ENCODE assay signal across 24 cellular contexts in genomic region chr13:110627351-110627750, GRCh38. TPM values are rescaled to one million over a fixed set of nuclear protein-coding genes. Genes with fewer than 3 reads are reported as not detected.
A peak's percentile ranks its signal among the peaks of the same experiment; 100 is the strongest.
DNase-seq lines count a peak whose midpoint lies in the region; ATAC-seq, FAIRE-seq and TF ChIP-seq lines count a peak whose summit lies in the region.
"Had no signal": no experiment of that assay in that cellular context is flagged by ENCODE, and none has a peak within 500 bp of the region (broad histone marks: within the 10 kb centered on the region; RNA-seq: fewer than 3 reads in every experiment).

No MANE protein-coding gene starts in this region.

- peaks cover 15% of the 10 kb centered on the region for H3K4me1 ChIP-seq in astrocyte (ENCODE audit: insufficient read depth, low read length)
- H3K4me1 ChIP-seq in stomach smooth muscle (ENCODE audit: control insufficient read depth, insufficient read depth, low read length) = peaks cover 66% of the 10 kb centered on the region

- ATAC-seq in HG03159 (IDR thresholded peaks at IDR 0.05; ENCODE audit: unreplicated experiment) = no peak
- ATAC-seq in GM18498 (IDR thresholded peaks at IDR 0.05; ENCODE audit: unreplicated experiment) = no peak
- ATAC-seq: activated CD4-positive, alpha-beta T cell treated with anti-CD3 and anti-CD28 coated beads for 36 hours; activated CD8-positive, alpha-beta T cell treated with anti-CD3 and anti-CD28 coated beads for 36 hours; stimulated activated memory B cell treated with anti-CD40 and anti-IgM and Interleukin-4, amounts not matched to agents 10 μg/mL and 1 μg/mL and 100 μg/mL, for 72 hours had no signal

- H3K36me3 ChIP-seq in astrocyte (ENCODE audit: insufficient read depth, low read length) = peaks cover 3% of the 10 kb centered on the region
- peaks cover 18 to 34% of the 10 kb centered on the region in 2 donors for H3K36me3 ChIP-seq in stomach smooth muscle (ENCODE audit: control insufficient read depth in 2 of 2, insufficient read depth in 2 of 2, low read length in 2 of 2)

- peak overlapping the region; percentile 16 for H3K27ac Mint-ChIP-seq in T-helper 1 cell treated with Interleukin-12 subunit alpha and Interleukin-12 subunit beta and Interleukin-4 antibody, amounts not matched to agents 30 μg/mL and 1 μg/mL, for 36 hours
- H3K27ac Mint-ChIP-seq in astrocyte (ENCODE audit: unreplicated experiment) = no peak overlapping the region
- H3K27ac Mint-ChIP-seq: activated CD4-positive, alpha-beta T cell treated with anti-CD3 and anti-CD28 coated beads for 36 hours; activated naive CD4-positive, alpha-beta T cell treated with anti-CD3 and anti-CD28 coated beads, Interleukin-2, amount 10 ng/mL, durations not matched to agents 7 days and 5 days; natural killer cell treated with Interleukin-12 subunit alpha and Interleukin-12 subunit beta and Interleukin-15 and Interleukin-18, amount 100 ng/mL, for 72 hours; stimulated activated memory B cell treated with anti-CD40 and anti-IgM and Interleukin-4, amounts not matched to agents 10 μg/mL and 1 μg/mL and 100 μg/mL, for 72 hours had no signal

- H3K79me2 ChIP-seq in astrocyte (ENCODE audit: insufficient read depth, low read length) = peaks cover 93% of the 10 kb centered on the region

- H3K9me3 ChIP-seq in astrocyte (ENCODE audit: insufficient read depth, low read depth, low read length) = no peaks in the 10 kb centered on the region
- H3K9me3 ChIP-seq in stomach smooth muscle (ENCODE audit: control insufficient read depth in 2 of 2, low read length in 2 of 2) = no peaks in the 10 kb centered on the region

- no peak overlapping the region for H3K4me3 Mint-ChIP-seq in T-helper 1 cell treated with Interleukin-12 subunit alpha and Interleukin-12 subunit beta and Interleukin-4 antibody, amounts not matched to agents 30 μg/mL and 1 μg/mL, for 36 hours
- H3K4me3 Mint-ChIP-seq in astrocyte (ENCODE audit: unreplicated experiment) = no peak overlapping the region
- H3K4me3 Mint-ChIP-seq: activated CD4-positive, alpha-beta T cell treated with anti-CD3 and anti-CD28 coated beads for 36 hours; activated CD8-positive, alpha-beta T cell treated with anti-CD3 and anti-CD28 coated beads for 36 hours; activated naive CD4-positive, alpha-beta T cell treated with anti-CD3 and anti-CD28 coated beads, Interleukin-2, amount 10 ng/mL, durations not matched to agents 7 days and 5 days; natural killer cell treated with Interleukin-12 subunit alpha and Interleukin-12 subunit beta and Interleukin-15 and Interleukin-18, amount 100 ng/mL, for 72 hours; stimulated activated memory B cell treated with anti-CD40 and anti-IgM and Interleukin-4, amounts not matched to agents 10 μg/mL and 1 μg/mL and 100 μg/mL, for 72 hours had no signal

- peaks cover 31% of the 10 kb centered on the region for H3K36me3 Mint-ChIP-seq in T-helper 1 cell treated with Interleukin-12 subunit alpha and Interleukin-12 subunit beta and Interleukin-4 antibody, amounts not matched to agents 30 μg/mL and 1 μg/mL, for 36 hours (ENCODE audit: low read depth)
- H3K36me3 Mint-ChIP-seq in astrocyte (ENCODE audit: low read depth, unreplicated experiment) = peaks cover 19% of the 10 kb centered on the region
- H3K36me3 Mint-ChIP-seq: natural killer cell treated with Interleukin-12 subunit alpha and Interleukin-12 subunit beta and Interleukin-15 and Interleukin-18, amount 100 ng/mL, for 72 hours had no signal

- no peaks in the 10 kb centered on the region for H3K9me3 Mint-ChIP-seq in T-helper 1 cell treated with Interleukin-12 subunit alpha and Interleukin-12 subunit beta and Interleukin-4 antibody, amounts not matched to agents 30 μg/mL and 1 μg/mL, for 36 hours
- no peaks in the 10 kb centered on the region for H3K9me3 Mint-ChIP-seq in astrocyte (ENCODE audit: unreplicated experiment)
- H3K9me3 Mint-ChIP-seq: activated CD8-positive, alpha-beta T cell treated with anti-CD3 and anti-CD28 coated beads for 36 hours; activated naive CD4-positive, alpha-beta T cell treated with anti-CD3 and anti-CD28 coated beads, Interleukin-2, amount 10 ng/mL, durations not matched to agents 7 days and 5 days; natural killer cell treated with Interleukin-12 subunit alpha and Interleukin-12 subunit beta and Interleukin-15 and Interleukin-18, amount 100 ng/mL, for 72 hours; stimulated activated memory B cell treated with anti-CD40 and anti-IgM and Interleukin-4, amounts not matched to agents 10 μg/mL and 1 μg/mL and 100 μg/mL, for 72 hours had no signal

- no peak overlapping the region for H3K4me2 ChIP-seq in astrocyte (ENCODE audit: low read length)

- H3K4me3 ChIP-seq in astrocyte (ENCODE audit: insufficient read depth, low read depth, low read length) (no peak overlapping the region), stomach smooth muscle (ENCODE audit: low read length in 2 of 2) (no peak overlapping the region)

- peaks cover 81% of the 10 kb centered on the region for H4K20me1 ChIP-seq in astrocyte (ENCODE audit: insufficient read depth, low read length)

- peaks cover 37% of the 10 kb centered on the region for H3K4me1 Mint-ChIP-seq in T-helper 1 cell treated with Interleukin-12 subunit alpha and Interleukin-12 subunit beta and Interleukin-4 antibody, amounts not matched to agents 30 μg/mL and 1 μg/mL, for 36 hours (ENCODE audit: low read depth)
- peaks cover 38% of the 10 kb centered on the region for H3K4me1 Mint-ChIP-seq in astrocyte (ENCODE audit: low read depth, unreplicated experiment)

- DNase-seq in T-helper 1 cell = no peak
- DNase-seq in astrocyte (ENCODE audit: low read depth) = no peak
- DNase-seq in islet precursor cell = peak; percentile 83
- DNase-seq in H4 (ENCODE audit: low spot score) = no peak
- DNase-seq: activated CD4-positive, alpha-beta T cell treated with anti-CD3 and anti-CD28 coated beads for 36 hours; activated CD8-positive, alpha-beta T cell treated with anti-CD3 and anti-CD28 coated beads for 36 hours; activated naive CD4-positive, alpha-beta T cell treated with anti-CD3 and anti-CD28 coated beads, Interleukin-2, amount 10 ng/mL, durations not matched to agents 7 days and 5 days; amniotic stem cell; brain microvascular endothelial cell; CD4-positive, CD25-positive, alpha-beta regulatory T cell; KG1; kidney; NCI-H1105 treated with DMSO at 0.1 percent for 48 hours; NCI-H1930; NCI-H524 had no signal

- H3K27ac ChIP-seq in astrocyte (ENCODE audit: low read depth, low read length) = no peak overlapping the region
- peak overlapping the region; percentile 89 for H3K27ac ChIP-seq in stomach smooth muscle (ENCODE audit: low read length)
- H3K27ac ChIP-seq: 22Rv1, HL-60 had no signal

- no peaks in the 10 kb centered on the region for H3K27me3 Mint-ChIP-seq in T-helper 1 cell treated with Interleukin-12 subunit alpha and Interleukin-12 subunit beta and Interleukin-4 antibody, amounts not matched to agents 30 μg/mL and 1 μg/mL, for 36 hours (ENCODE audit: low read depth)
- H3K27me3 Mint-ChIP-seq in astrocyte (ENCODE audit: low read depth, unreplicated experiment) = no peaks in the 10 kb centered on the region
- H3K27me3 Mint-ChIP-seq: activated CD4-positive, alpha-beta T cell treated with anti-CD3 and anti-CD28 coated beads for 36 hours; activated CD8-positive, alpha-beta T cell treated with anti-CD3 and anti-CD28 coated beads for 36 hours; activated naive CD4-positive, alpha-beta T cell treated with anti-CD3 and anti-CD28 coated beads, Interleukin-2, amount 10 ng/mL, durations not matched to agents 7 days and 5 days; CD4-positive, CD25-positive, alpha-beta regulatory T cell; natural killer cell treated with Interleukin-12 subunit alpha and Interleukin-12 subunit beta and Interleukin-15 and Interleukin-18, amount 100 ng/mL, for 72 hours; stimulated activated memory B cell treated with anti-CD40 and anti-IgM and Interleukin-4, amounts not matched to agents 10 μg/mL and 1 μg/mL and 100 μg/mL, for 72 hours had no signal

- H3K9ac ChIP-seq in astrocyte (ENCODE audit: low read length) (peak overlapping the region; percentile 77), stomach smooth muscle (ENCODE audit: low read length in 2 of 2) (no peak overlapping the region)

- no peak for TF ChIP-seq CTCF in astrocyte (IDR thresholded peaks at IDR 0.05; ENCODE audit: insufficient read depth, low read depth, low read length)

- FAIRE-seq in astrocyte (lab: Jason Lieb, UNC) = no peak
- FAIRE-seq: colon, kidney had no signal

- no peak overlapping the region for H2AFZ ChIP-seq in astrocyte (ENCODE audit: low read depth, low read length)

- H3K27me3 ChIP-seq in astrocyte (ENCODE audit: insufficient read depth, low read length) (no peaks in the 10 kb centered on the region), stomach smooth muscle (ENCODE audit: control insufficient read depth in 1 of 2, insufficient read depth in 2 of 2, low read length in 2 of 2) (no peaks in the 10 kb centered on the region)
- H3K27me3 ChIP-seq: brain microvascular endothelial cell had no signal

RNA-seq across cellular contexts. Expression of gene NAXD, which starts 12.0 kb away (rescaled TPM):
- total RNA-seq in astrocyte = 25.1 and 25.8 TPM in 2 replicates
- 10.0 and 10.1 TPM in 2 replicates for total RNA-seq in H4 (2014; rRNA removed; shearing (Covaris generic))
